In the genomic region with DNA sequence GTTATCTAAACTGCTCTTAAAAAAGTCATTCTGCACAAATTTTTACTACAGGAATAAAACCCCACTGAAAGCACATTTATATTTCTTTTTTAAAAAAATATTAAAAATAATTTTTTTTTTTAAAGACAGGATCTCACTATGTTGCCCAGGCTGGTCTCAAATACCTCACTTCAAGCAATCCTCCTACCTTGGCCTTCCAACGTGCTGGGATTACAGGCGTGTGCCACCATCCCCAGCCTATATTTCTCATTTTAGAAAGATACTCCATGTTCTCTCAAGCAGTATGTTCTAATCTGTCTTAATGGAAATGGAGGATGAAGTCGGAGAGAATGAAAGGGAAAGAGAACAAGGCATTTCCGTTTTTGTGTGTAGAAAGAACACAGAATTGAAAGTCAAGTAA, we compare ENCODE assay signal across 30 cellular contexts.
"Had no signal": no experiment of that assay in that cellular context is flagged by ENCODE, and none has a peak within 500 bp of the region (broad histone marks: within the 10 kb centered on the region; RNA-seq: fewer than 3 reads in every experiment).

No MANE protein-coding gene starts in this region.

- H3K27me3 Mint-ChIP-seq: activated CD4-positive, alpha-beta memory T cell treated with anti-CD3 and anti-CD28 coated beads, Interleukin-2, amount 10 ng/mL, durations not matched to agents 7 days and 5 days; activated CD4-positive, alpha-beta T cell treated with anti-CD3 and anti-CD28 coated beads for 36 hours; activated naive CD8-positive, alpha-beta T cell treated with anti-CD3 and anti-CD28 coated beads for 36 hours had no signal

- FAIRE-seq: colon had no signal

- ATAC-seq: activated CD4-positive, alpha-beta T cell treated with anti-CD3 and anti-CD28 coated beads for 36 hours; Panc1 had no signal

- H3K4me2 ChIP-seq: SK-N-SH had no signal

- H3K4me1 ChIP-seq: SJCRH30 had no signal

- H3K36me3 ChIP-seq: brain microvascular endothelial cell, cardiac muscle cell had no signal

- H3K4me3 Mint-ChIP-seq: activated CD4-positive, alpha-beta memory T cell treated with anti-CD3 and anti-CD28 coated beads, Interleukin-2, amount 10 ng/mL, durations not matched to agents 7 days and 5 days; activated CD4-positive, alpha-beta T cell treated with anti-CD3 and anti-CD28 coated beads for 36 hours; activated naive CD8-positive, alpha-beta T cell treated with anti-CD3 and anti-CD28 coated beads for 36 hours; activated T-helper 1 cell treated with anti-CD3 and anti-CD28 coated beads, Interleukin-12 subunit alpha, Interleukin-12 subunit beta, Interleukin-2, Interleukin-4 antibody, amounts not matched to agents 30 ng/mL and 10 ng/mL and 1 ng/mL, durations not matched to agents 14 hours and 24 hours and 36 hours had no signal

- H3K27ac ChIP-seq: brain microvascular endothelial cell, SJCRH30, VCaP had no signal

- H3K9me3 Mint-ChIP-seq: activated T-helper 1 cell treated with anti-CD3 and anti-CD28 coated beads, Interleukin-12 subunit alpha, Interleukin-12 subunit beta, Interleukin-2, Interleukin-4 antibody, amounts not matched to agents 30 ng/mL and 10 ng/mL and 1 ng/mL, durations not matched to agents 14 hours and 24 hours and 36 hours had no signal

- H3K9ac ChIP-seq: SK-N-SH had no signal

- H3K27ac Mint-ChIP-seq: activated CD4-positive, alpha-beta memory T cell treated with anti-CD3 and anti-CD28 coated beads, Interleukin-2, amount 10 ng/mL, durations not matched to agents 7 days and 5 days; activated CD4-positive, alpha-beta T cell treated with anti-CD3 and anti-CD28 coated beads for 36 hours; activated naive CD8-positive, alpha-beta T cell treated with anti-CD3 and anti-CD28 coated beads for 36 hours; activated T-helper 1 cell treated with anti-CD3 and anti-CD28 coated beads, Interleukin-12 subunit alpha, Interleukin-12 subunit beta, Interleukin-2, Interleukin-4 antibody, amounts not matched to agents 30 ng/mL and 10 ng/mL and 1 ng/mL, durations not matched to agents 14 hours and 24 hours and 36 hours had no signal

- DNase-seq: activated CD4-positive, alpha-beta memory T cell treated with anti-CD3 and anti-CD28 coated beads, Interleukin-2, amount 10 ng/mL, durations not matched to agents 7 days and 5 days; activated CD4-positive, alpha-beta T cell treated with anti-CD3 and anti-CD28 coated beads for 36 hours; activated CD4-positive, alpha-beta T cell treated with anti-CD3 and anti-CD28 coated beads, Interleukin-2, amount 50 U/mL, for 1 hour; activated CD8-positive, alpha-beta memory T cell treated with anti-CD3 and anti-CD28 coated beads, Interleukin-2, amount 50 U/mL, for 4 hours; activated effector memory CD4-positive, alpha-beta T cell treated with Interleukin-2 at 50 U/mL for 16 hours; activated naive CD4-positive, alpha-beta T cell treated with Interleukin-2 at 50 U/mL for 16 hours; activated naive CD8-positive, alpha-beta T cell treated with anti-CD3 and anti-CD28 coated beads for 36 hours; activated T-cell treated with anti-CD3 and anti-CD28 coated beads, Interleukin-2, amount 50 U/mL, for 1 hour; brain microvascular endothelial cell; cerebellar nuclear complex; Kasumi-1; NCI-H1048; NCI-H146; NCI-H187 treated with DMSO at 0.1 percent for 48 hours; NCI-H2171; NCI-H2227 treated with DMSO at 0.1 percent for 48 hours; NCI-H446 treated with DMSO at 0.1 percent for 48 hours; NCI-H526; NCI-H774; OCI-M1; Right ventricle myocardium superior; RPMI8226; SJCRH30; SK-N-SH; T-helper 1 cell had no signal

- H3K4me3 ChIP-seq: cardiac muscle cell, SJCRH30 had no signal

- H3K27me3 ChIP-seq: brain microvascular endothelial cell, cardiac muscle cell, SJCRH30 had no signal

- H3K9me3 ChIP-seq: SK-N-SH had no signal
